In genomic region chr15:42800731-42801474, GRCh38 we compare ENCODE assay signal across 1 cellular context.
TF ChIP-seq lines count a peak whose summit lies in the region.

No MANE protein-coding gene starts in this region.

TF ChIP-seq in SK-N-SH, 30 proteins besides CTCF, POLR2A, EP300 and RAD21 (continued from another document):
- TF ChIP-seq REST (IDR thresholded peaks at IDR 0.05; ENCODE audit: low read depth, low read length) (no peak), PBX3 (IDR thresholded peaks at IDR 0.05) (no peak), MEF2A (IDR thresholded peaks at IDR 0.05; ENCODE audit: borderline replicate concordance, low read depth) (no peak), MAX (IDR thresholded peaks at IDR 0.05; ENCODE audit: low read depth) (no peak), GATA2 (CRISPR knock-in tag; IDR thresholded peaks at IDR 0.05) (no peak), RCOR1 (IDR thresholded peaks at IDR 0.05; ENCODE audit: low read length) (no peak)
